8 cellular contexts compared by ENCODE assay signal in genomic region chr19:3054972-3055740, GRCh38. TPM values are rescaled to one million over a fixed set of nuclear protein-coding genes. Genes with fewer than 3 reads are reported as not detected.
DNase-seq lines count a peak whose midpoint lies in the region; ATAC-seq, FAIRE-seq and TF ChIP-seq lines count a peak whose summit lies in the region.

No MANE protein-coding gene starts in this region.

- peak overlapping the region in 2 of 3 donors; percentile 50 to 82 for H3K27ac Mint-ChIP-seq in CD4-positive, CD25-positive, alpha-beta regulatory T cell
- peak overlapping the region; percentile 39 to 83 (median 76) for H3K27ac Mint-ChIP-seq in IgD-negative memory B cell
- H3K27ac Mint-ChIP-seq in nephron progenitor cell: no peak overlapping the region

- no peaks in the 10 kb centered on the region for H3K27me3 Mint-ChIP-seq in CD4-positive, CD25-positive, alpha-beta regulatory T cell
- H3K27me3 Mint-ChIP-seq in IgD-negative memory B cell (no peaks in the 10 kb centered on the region), nephron progenitor cell (ENCODE audit: low read depth, poor library complexity) (peaks cover 86% of the 10 kb centered on the region)

- 90% methylated on average over 20 of the region's 20 CpGs; no CpG with 5 or more reads in 1 of the 2 experiments for whole genome bisulfite sequencing in H1 (ENCODE audit: extremely low coverage in 1 of 2, insufficient coverage in 1 of 2, insufficient read length in 1 of 2, insufficient replicate concordance in 2 of 2, low coverage in 1 of 2, low lambda C conversion rate in 2 of 2, missing lambda C conversion rate in 1 of 2), 2 experiments

- no peak overlapping the region; the same call in 1 of the 2 replicates for H4K8ac ChIP-seq in H1 (ENCODE audit: extremely low read depth, insufficient read depth, low read length)

- H2AFZ ChIP-seq in H1 (ENCODE audit: low read length): no peak overlapping the region
- no peak overlapping the region for H2AFZ ChIP-seq in osteoblast (ENCODE audit: low read length)

- H3K9me3 ChIP-seq in CD4-positive, CD25-positive, alpha-beta regulatory T cell (ENCODE audit: control insufficient read depth in 2 of 2, low read length in 2 of 2): no peaks in the 10 kb centered on the region
- no peaks in the 10 kb centered on the region for H3K9me3 ChIP-seq in H1 (ENCODE audit: insufficient read depth in 2 of 2, low read depth in 1 of 2, low read length in 1 of 2)
- no peaks in the 10 kb centered on the region for H3K9me3 ChIP-seq in osteoblast (ENCODE audit: low read depth, low read length)

- no peaks in the 10 kb centered on the region for H3K27me3 ChIP-seq in CD4-positive, CD25-positive, alpha-beta regulatory T cell (ENCODE audit: control insufficient read depth, insufficient read depth, low read length)
- H3K27me3 ChIP-seq in H1 (replicated peaks in 1 of 4; ENCODE audit: control insufficient read depth in 3 of 4, extremely low read depth in 1 of 4, insufficient read depth in 3 of 4, low read length in 3 of 4) (no peaks in the 10 kb centered on the region; a peak in 2 of 7 replicates), osteoblast (ENCODE audit: insufficient read depth, low read length) (no peaks in the 10 kb centered on the region)

- H3K79me2 ChIP-seq in H1 (ENCODE audit: control insufficient read depth in 1 of 2, insufficient read depth in 2 of 2, low read length in 2 of 2) (peaks cover 0 to 4% of the 10 kb centered on the region in 2 experiments; a peak in 1 of 4 replicates), osteoblast (ENCODE audit: insufficient read depth, low read length) (peaks cover 18% of the 10 kb centered on the region)

- peaks cover 25% of the 10 kb centered on the region for H3K36me3 Mint-ChIP-seq in CD4-positive, CD25-positive, alpha-beta regulatory T cell
- peaks cover 8% of the 10 kb centered on the region for H3K36me3 Mint-ChIP-seq in IgD-negative memory B cell
- H3K36me3 Mint-ChIP-seq in nephron progenitor cell (ENCODE audit: low read depth): peaks cover 24% of the 10 kb centered on the region

- H3K4me2 ChIP-seq in H1 (ENCODE audit: insufficient read depth in 1 of 2, low read depth in 2 of 2, low read length in 2 of 2): peak overlapping the region; percentile 2 to 57; a peak in 2 of 4 replicates
- no peak overlapping the region for H3K4me2 ChIP-seq in osteoblast (ENCODE audit: insufficient read depth, low read length)

- H3K14ac ChIP-seq in H1 (ENCODE audit: insufficient read length): no peak overlapping the region

- TF ChIP-seq CTCF in H1 (IDR thresholded peaks at IDR 0.05; ENCODE audit: control extremely low read depth in 1 of 3, insufficient read depth in 1 of 3, low read depth in 1 of 3, low read length in 3 of 3): no peak
- no peak for TF ChIP-seq CTCF in osteoblast (IDR thresholded peaks at IDR 0.05; ENCODE audit: extremely low read depth, low read depth, low read length)
- TF ChIP-seq CTCF in nephron progenitor cell (IDR thresholded peaks at IDR 0.05): no peak

- H4K20me1 ChIP-seq in H1 (replicated peaks in 1 of 2; ENCODE audit: control insufficient read depth in 1 of 2, insufficient read depth in 2 of 2, low read length in 2 of 2): peaks cover 5 to 18% of the 10 kb centered on the region in 2 experiments
- H4K20me1 ChIP-seq in osteoblast (ENCODE audit: insufficient read depth, low read length): peaks cover 51% of the 10 kb centered on the region

- H4K5ac ChIP-seq in H1 (ENCODE audit: insufficient read length, low read depth, low read length): no peak overlapping the region

- no peak overlapping the region for H3K56ac ChIP-seq in H1 (replicated peaks; ENCODE audit: insufficient read length, low read depth, low read length)

- no peak overlapping the region for H2BK120ac ChIP-seq in H1 (replicated peaks; ENCODE audit: low read depth, low read length)

- no peak overlapping the region; the same call in 1 of the 2 replicates for H3K18ac ChIP-seq in H1 (ENCODE audit: extremely low read depth, low read length)

- FAIRE-seq in H1 (lab: Jason Lieb, UNC): no peak

- TF ChIP-seq POLR2A in H1 (IDR thresholded peaks at IDR 0.05; ENCODE audit: control extremely low read depth in 1 of 2, low read depth in 2 of 2, low read length in 2 of 2): no peak

- no peak overlapping the region for H2BK15ac ChIP-seq in H1 (ENCODE audit: low read length)

- no peaks in the 10 kb centered on the region for H3K23me2 ChIP-seq in H1 (ENCODE audit: low read depth, low read length)

- no peak overlapping the region for H2BK20ac ChIP-seq in H1 (ENCODE audit: low read length)

- peak overlapping the region; percentile 10; the same call in 1 of the 2 replicates for H2BK12ac ChIP-seq in H1 (ENCODE audit: low read depth, low read length)

- no peak overlapping the region; a peak in 1 of 7 replicates for H3K9ac ChIP-seq in H1 (replicated peaks in 1 of 4; ENCODE audit: extremely low read depth in 1 of 4, low read depth in 3 of 4, low read length in 3 of 4)

- H2AK5ac ChIP-seq in H1 (ENCODE audit: low read depth, low read length): peak overlapping the region; percentile 85

- no peaks in the 10 kb centered on the region for H3K9me3 Mint-ChIP-seq in CD4-positive, CD25-positive, alpha-beta regulatory T cell
- no peaks in the 10 kb centered on the region for H3K9me3 Mint-ChIP-seq in IgD-negative memory B cell
- H3K9me3 Mint-ChIP-seq in nephron progenitor cell: no peaks in the 10 kb centered on the region

- POLR2A ChIA-PET in H1 (lab: Charles Lee; ENCODE audit: partially characterized antibody): interaction anchor here (0.7 to 4.7 kb wide), 10 partner anchors 9 to 105 kb away, joined by 3 to 25 read pairs (median 4); no protein-coding TSS in a partner anchor

- DNase-seq in CD4-positive, CD25-positive, alpha-beta regulatory T cell: no peak
- DNase-seq in H1 (ENCODE audit: low read depth in 1 of 2, low spot score in 2 of 2) (no peak), osteoblast (ENCODE audit: insufficient read length, low spot score, missing footprints) (peak; percentile 65), inferior parietal cortex (ENCODE audit: extremely low spot score) (no peak), nephron progenitor cell (no peak), 8988T (no peak), NCI-H69 (lab: John Stamatoyannopoulos, UW) (no peak)

- H4K91ac ChIP-seq in H1 (replicated peaks; ENCODE audit: insufficient read length, low read length): no peak overlapping the region

- ATAC-seq in CD4-positive, CD25-positive, alpha-beta regulatory T cell (ENCODE audit: low read depth in 2 of 2): no peak

- H3K4me3 Mint-ChIP-seq in CD4-positive, CD25-positive, alpha-beta regulatory T cell: peak overlapping the region in 3 of 4 donors; percentile 13 to 89 (median 35)
- peak overlapping the region in 2 of 4 donors; percentile 16 to 47 for H3K4me3 Mint-ChIP-seq in IgD-negative memory B cell
- H3K4me3 Mint-ChIP-seq in nephron progenitor cell: no peak overlapping the region

- H3K4me1 ChIP-seq in CD4-positive, CD25-positive, alpha-beta regulatory T cell (ENCODE audit: control insufficient read depth, insufficient read depth, low read length, poor library complexity, severe bottlenecking): peaks cover 73% of the 10 kb centered on the region
- H3K4me1 ChIP-seq in H1 (replicated peaks in 1 of 4; ENCODE audit: control insufficient read depth in 3 of 4, insufficient read depth in 4 of 4, low read length in 3 of 4) (peaks cover 3 to 36% (median 27%) of the 10 kb centered on the region in 4 experiments), osteoblast (ENCODE audit: insufficient read depth, low read length) (peaks cover 8% of the 10 kb centered on the region)

- CTCF ChIA-PET in H1 (lab: Charles Lee; ENCODE audit: partially characterized antibody): interaction anchor here (1.0 to 4.7 kb wide), 5 partner anchors 10 to 92 kb away, joined by 3 to 36 read pairs (median 5); no protein-coding TSS in a partner anchor

- H2BK5ac ChIP-seq in H1 (ENCODE audit: low read depth, low read length): peak overlapping the region; percentile 55

- no peak overlapping the region for H3K4ac ChIP-seq in H1 (replicated peaks; ENCODE audit: insufficient read length, low read depth, low read length)

- H3K4me3 ChIP-seq in CD4-positive, CD25-positive, alpha-beta regulatory T cell (ENCODE audit: low read depth, low read length): no peak overlapping the region
- no peak overlapping the region for H3K4me3 ChIP-seq in H1 (ENCODE audit: extremely low read depth in 1 of 4, insufficient read depth in 2 of 4, low read depth in 3 of 4, low read length in 4 of 4)
- H3K4me3 ChIP-seq in osteoblast (ENCODE audit: insufficient read depth, low read length): no peak overlapping the region

- H3K23ac ChIP-seq in H1 (ENCODE audit: insufficient read length): no peak overlapping the region

- no peak for TF ChIP-seq EP300 in H1 (IDR thresholded peaks at IDR 0.05; ENCODE audit: borderline replicate concordance in 1 of 2, low read depth in 2 of 2, low read length in 2 of 2)

- H3K36me3 ChIP-seq in CD4-positive, CD25-positive, alpha-beta regulatory T cell (ENCODE audit: control insufficient read depth, insufficient read depth, low read length): peaks cover 62% of the 10 kb centered on the region
- H3K36me3 ChIP-seq in H1 (ENCODE audit: control insufficient read depth in 2 of 4, insufficient read depth in 4 of 4, low read length in 3 of 4) (peaks cover 0 to 33% (median 7%) of the 10 kb centered on the region in 4 experiments; a peak in 5 of 8 replicates), osteoblast (ENCODE audit: insufficient read depth, low read length) (peaks cover 48% of the 10 kb centered on the region)

- no peak for TF ChIP-seq RAD21 in H1 (IDR thresholded peaks at IDR 0.05 in 1 of 2, conservative IDR thresholded peaks at IDR 0.05 in 1 of 2; ENCODE audit: low read depth in 2 of 2, low read length in 2 of 2)

- peaks cover 2% of the 10 kb centered on the region; the same call in 1 of the 2 replicates for H3K79me1 ChIP-seq in H1 (ENCODE audit: low read depth, low read length)

- H3K4me1 Mint-ChIP-seq in CD4-positive, CD25-positive, alpha-beta regulatory T cell: peaks cover 0 to 67% (median 19%) of the 10 kb centered on the region in 4 donors
- H3K4me1 Mint-ChIP-seq in IgD-negative memory B cell (peaks cover 6 to 19% (median 8%) of the 10 kb centered on the region in 3 donors), nephron progenitor cell (peaks cover 40% of the 10 kb centered on the region)

- H3K27ac ChIP-seq in CD4-positive, CD25-positive, alpha-beta regulatory T cell (ENCODE audit: insufficient read depth, low read length, poor library complexity, severe bottlenecking): peak overlapping the region; percentile 8
- H3K27ac ChIP-seq in H1 (ENCODE audit: low read depth, low read length) (no peak overlapping the region), osteoblast (ENCODE audit: low read depth, low read length) (no peak overlapping the region)

RNA-seq across cellular contexts. Expression of gene TLE5, which starts 7.1 kb away (rescaled TPM):
- total RNA-seq in CD4-positive, CD25-positive, alpha-beta regulatory T cell: 1,009 TPM
- 100 to 1,000 TPM; 608 to 773 (median 661) TPM for polyA plus RNA-seq in CD4-positive, CD25-positive, alpha-beta regulatory T cell
- polyA plus RNA-seq in IgD-negative memory B cell (443 TPM), H1 (2011; rRNA removed) (285 and 392 TPM in 2 replicates)
- 187 and 197 TPM in 2 replicates for total RNA-seq in H1 (2021; fragmentation: NEBNext Ultra II Directional; extraction: Animal tissue kit (Norgen Biotek cat#: 25700))
- 228 TPM for polyA plus RNA-seq in H1 (2011; cell fraction: cytosol; rRNA removed)
- polyA plus RNA-seq in H1 (2011; cell fraction: nucleus; rRNA removed): 492 TPM
- polyA plus RNA-seq in H1 (2012, experiment 1 of 2): 186 to 340 TPM (median 248 TPM) in 4 replicates
- 326 TPM for polyA plus RNA-seq in H1 (2012, experiment 2 of 2)
- 164 TPM for polyA plus RNA-seq in H1 (2013, experiment 1 of 2)
- polyA plus RNA-seq in H1 (2013, experiment 2 of 2): 162 TPM
- 155 and 179 TPM in 2 replicates for polyA minus RNA-seq in H1 (2011; rRNA and poly(A)+ RNA removed)
- polyA minus RNA-seq in H1 (2011; cell fraction: cytosol; rRNA and poly(A)+ RNA removed): 203 TPM
- 91.6 TPM for polyA minus RNA-seq in H1 (2011; cell fraction: nucleus; rRNA and poly(A)+ RNA removed)
- total RNA-seq in osteoblast: 209 and 211 TPM in 2 replicates

RNA-seq across cellular contexts. Expression of gene TLE2, which starts 26.1 kb away (rescaled TPM):
- 9.3 TPM for total RNA-seq in CD4-positive, CD25-positive, alpha-beta regulatory T cell
- 1 to 10 TPM; 3.1 to 4.5 (median 3.9) TPM for polyA plus RNA-seq in CD4-positive, CD25-positive, alpha-beta regulatory T cell
- polyA plus RNA-seq in IgD-negative memory B cell (0.56 TPM), H1 (2011; rRNA removed) (8.0 and 12.7 TPM in 2 replicates)
- 11.5 and 12.5 TPM in 2 replicates for total RNA-seq in H1 (2021; fragmentation: NEBNext Ultra II Directional; extraction: Animal tissue kit (Norgen Biotek cat#: 25700))
- polyA plus RNA-seq in H1 (2011; cell fraction: cytosol; rRNA removed): 8.4 TPM
- 24.8 TPM for polyA plus RNA-seq in H1 (2011; cell fraction: nucleus; rRNA removed)
- polyA plus RNA-seq in H1 (2012, experiment 1 of 2): 7.6 to 12.3 TPM (median 10.7 TPM) in 4 replicates
- polyA plus RNA-seq in H1 (2012, experiment 2 of 2): 8.3 TPM
- 19.4 TPM for polyA plus RNA-seq in H1 (2013, experiment 1 of 2)
- polyA plus RNA-seq in H1 (2013, experiment 2 of 2): 19.1 TPM
- polyA minus RNA-seq in H1 (2011; rRNA and poly(A)+ RNA removed): 2.6 and 3.4 TPM in 2 replicates
- 6.7 TPM for polyA minus RNA-seq in H1 (2011; cell fraction: cytosol; rRNA and poly(A)+ RNA removed)
- polyA minus RNA-seq in H1 (2011; cell fraction: nucleus; rRNA and poly(A)+ RNA removed): 6.8 TPM
- total RNA-seq in osteoblast: 2.4 and 5.1 TPM in 2 replicates

RNA-seq across cellular contexts. Expression of gene GNA11, which starts 39.0 kb away (rescaled TPM):
- total RNA-seq in CD4-positive, CD25-positive, alpha-beta regulatory T cell: 0.81 TPM
- under 1 TPM in 3 of 4 donors, not detected in 1; 0.21 to 0.44 (median 0.23) TPM for polyA plus RNA-seq in CD4-positive, CD25-positive, alpha-beta regulatory T cell
- polyA plus RNA-seq in IgD-negative memory B cell (0.30 TPM), H1 (2011; rRNA removed) (6.2 and 13.6 TPM in 2 replicates)
- total RNA-seq in H1 (2021; fragmentation: NEBNext Ultra II Directional; extraction: Animal tissue kit (Norgen Biotek cat#: 25700)): 19.9 and 21.1 TPM in 2 replicates
- polyA plus RNA-seq in H1 (2011; cell fraction: cytosol; rRNA removed): 10.8 TPM
- polyA plus RNA-seq in H1 (2011; cell fraction: nucleus; rRNA removed): 19.0 TPM
- 13.5 to 20.6 TPM (median 17.0 TPM) in 4 replicates for polyA plus RNA-seq in H1 (2012, experiment 1 of 2)
- polyA plus RNA-seq in H1 (2012, experiment 2 of 2): 13.5 TPM
- 18.3 TPM for polyA plus RNA-seq in H1 (2013, experiment 1 of 2)
- 17.5 TPM for polyA plus RNA-seq in H1 (2013, experiment 2 of 2)
- polyA minus RNA-seq in H1 (2011; rRNA and poly(A)+ RNA removed): 4.9 and 7.8 TPM in 2 replicates
- 10.4 TPM for polyA minus RNA-seq in H1 (2011; cell fraction: cytosol; rRNA and poly(A)+ RNA removed)
- polyA minus RNA-seq in H1 (2011; cell fraction: nucleus; rRNA and poly(A)+ RNA removed): 6.6 TPM
- 73.7 and 74.2 TPM in 2 replicates for total RNA-seq in osteoblast

Comparison
In these comparisons a context has a peak if more than half of its experiments do, and no peak if none do; other contexts are left out.
1. RNA of gene GNA11, which starts 39.0 kb away (total RNA-seq): 73.7 to 74.2 TPM in osteoblast and 19.9 to 21.1 TPM in H1; 0.81 TPM in CD4-positive, CD25-positive, alpha-beta regulatory T cell (single experiment); every median in the first group is over 10 times any median in the second.